In the genomic region with DNA sequence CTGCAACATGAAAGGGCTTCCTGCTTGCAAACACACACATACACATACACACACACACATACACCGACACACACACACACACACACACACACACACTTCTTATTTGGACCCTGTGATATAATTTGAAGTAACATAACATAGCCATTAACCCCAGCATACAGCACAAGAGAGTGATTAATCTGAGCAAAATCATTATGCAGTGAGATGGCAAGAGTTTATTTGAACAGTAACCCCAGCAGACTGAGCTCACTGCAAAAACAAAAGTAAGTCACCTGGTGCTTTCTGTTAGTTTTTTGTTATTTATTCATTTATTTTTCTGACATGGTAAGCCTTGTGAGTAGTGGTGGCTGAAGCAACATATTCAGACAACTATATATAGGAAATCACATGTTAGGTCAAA, we compare ENCODE assay signal across 14 cellular contexts.
"Had no signal": no experiment of that assay in that cellular context is flagged by ENCODE, and none has a peak within 500 bp of the region (broad histone marks: within the 10 kb centered on the region; RNA-seq: fewer than 3 reads in every experiment).

No MANE protein-coding gene starts in this region.

- H3K27ac ChIP-seq: brain microvascular endothelial cell, coronary artery, esophagus muscularis mucosa, tibial artery had no signal

- H3K9me3 ChIP-seq: esophagus muscularis mucosa, tibial artery had no signal

- H3K4me1 ChIP-seq: esophagus muscularis mucosa, tibial artery had no signal

- H3K4me3 ChIP-seq: coronary artery, esophagus muscularis mucosa, tibial artery had no signal

- DNase-seq: activated CD4-positive, CD25-positive, alpha-beta regulatory T cell treated with anti-CD3 and anti-CD28 coated beads, Interleukin-2, amount 50 U/mL, for 72 hours; activated naive CD4-positive, alpha-beta T cell; activated naive CD8-positive, alpha-beta T cell treated with anti-CD3 and anti-CD28 coated beads, Interleukin-2, amount 10 ng/mL, durations not matched to agents 7 days and 5 days; brain microvascular endothelial cell; hippocampal formation; kidney glomerular epithelial cell; left ventricle myocardium superior; naive thymus-derived CD8-positive, alpha-beta T cell; stimulated activated CD4-positive, alpha-beta T cell treated with anti-CD3 and anti-CD28 coated beads, Interleukin-4, amount 100 ng/mL, for 1 hour; stimulated activated naive B cell treated with anti-CD40 and anti-IgM and Interleukin-4, amounts not matched to agents 10 μg/mL and 1 μg/mL and 100 μg/mL, for 72 hours; tibial artery had no signal

- H3K27me3 ChIP-seq: brain microvascular endothelial cell, esophagus muscularis mucosa, tibial artery had no signal

- FAIRE-seq: urothelium cell line had no signal

- H3K36me3 ChIP-seq: brain microvascular endothelial cell, esophagus muscularis mucosa, tibial artery had no signal
